12 cellular contexts compared by ENCODE assay signal in the genomic region with DNA sequence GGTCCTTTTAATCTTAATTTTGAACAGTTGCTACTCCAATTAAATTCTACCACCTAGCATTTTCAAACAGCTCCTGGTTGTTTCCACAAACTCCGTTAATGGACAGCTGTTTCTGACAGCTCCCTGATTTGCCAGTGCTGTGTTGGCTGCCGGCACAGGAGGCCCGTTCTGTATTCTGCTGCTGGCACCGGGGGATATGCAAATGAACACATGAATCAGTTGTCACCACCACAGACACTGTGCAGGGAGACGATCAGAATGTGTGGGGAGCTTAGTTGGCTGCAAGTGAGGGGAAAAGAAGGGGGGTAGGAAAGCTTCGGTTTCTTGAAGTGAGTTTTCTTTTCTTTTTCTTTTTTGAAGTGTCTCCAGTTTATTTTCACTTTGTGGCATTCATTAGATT.
DNase-seq lines count a peak whose midpoint lies in the region; ATAC-seq and TF ChIP-seq lines count a peak whose summit lies in the region.
"Had no signal": no experiment of that assay in that cellular context is flagged by ENCODE, and none has a peak within 500 bp of the region (broad histone marks: within the 10 kb centered on the region; RNA-seq: fewer than 3 reads in every experiment).

No MANE protein-coding gene starts in this region.

- H3K36me3 ChIP-seq in stomach smooth muscle (ENCODE audit: control insufficient read depth in 2 of 2, insufficient read depth in 2 of 2, low read length in 2 of 2) = no peaks in the 10 kb centered on the region
- no peaks in the 10 kb centered on the region for H3K36me3 ChIP-seq in esophagus squamous epithelium
- H3K36me3 ChIP-seq in endodermal cell (ENCODE audit: control insufficient read depth, insufficient read depth, low read length) = no peaks in the 10 kb centered on the region

- H3K36me3 Mint-ChIP-seq in endodermal cell (ENCODE audit: low read depth) = no peaks in the 10 kb centered on the region
- H3K36me3 Mint-ChIP-seq: type B pancreatic cell had no signal

- H3K4me3 ChIP-seq in NB4 (ENCODE audit: low read depth, low read length) (no peak overlapping the region), choroid plexus epithelial cell (ENCODE audit: low read depth, low read length) (peak overlapping the region; percentile 24), stomach smooth muscle (ENCODE audit: low read length in 2 of 2) (peak overlapping the region; percentile 69 to 75), esophagus squamous epithelium (peak overlapping the region in 1 of 4 donors; percentile 15), endodermal cell (ENCODE audit: low read length) (no peak overlapping the region)

- TF ChIP-seq POLR2A in NB4 (IDR thresholded peaks at IDR 0.05; ENCODE audit: extremely low read depth, insufficient read length) (no peak), esophagus squamous epithelium (IDR thresholded peaks at IDR 0.05) (no peak)

- H3K27me3 Mint-ChIP-seq in endodermal cell (ENCODE audit: insufficient read depth) = no peaks in the 10 kb centered on the region
- H3K27me3 Mint-ChIP-seq: T-helper 17 cell had no signal

- peak overlapping the region; percentile 21 to 47 for H3K9ac ChIP-seq in stomach smooth muscle (ENCODE audit: low read length in 2 of 2)
- no peak overlapping the region for H3K9ac ChIP-seq in endodermal cell (ENCODE audit: extremely low read depth, low read length, poor library complexity, severe bottlenecking)

- WGBS in esophagus squamous epithelium, 2 donors = 13 to 16% methylated on average over 6 of the region's 6 CpGs
- WGBS in endodermal cell (ENCODE audit: insufficient coverage in 1 of 2, insufficient read length in 1 of 2), 2 experiments = 64 to 69% methylated on average over 4 to 6 of the region's 6 CpGs

- no peaks in the 10 kb centered on the region for H3K9me3 Mint-ChIP-seq in endodermal cell
- H3K9me3 Mint-ChIP-seq: type B pancreatic cell had no signal

- intact Hi-C loops in esophagus squamous epithelium (cut with DNase I) = no loop called here

- H3K27me3 ChIP-seq in stomach smooth muscle (ENCODE audit: control insufficient read depth in 1 of 2, insufficient read depth in 2 of 2, low read length in 2 of 2) = no peaks in the 10 kb centered on the region
- no peaks in the 10 kb centered on the region for H3K27me3 ChIP-seq in esophagus squamous epithelium
- no peaks in the 10 kb centered on the region for H3K27me3 ChIP-seq in endodermal cell (ENCODE audit: control insufficient read depth, insufficient read depth, low read length, poor library complexity, severe bottlenecking)

- H3K4me1 Mint-ChIP-seq in endodermal cell = peaks cover 3% of the 10 kb centered on the region
- H3K4me1 Mint-ChIP-seq: T-helper 17 cell had no signal

- ATAC-seq in GM21619 (IDR thresholded peaks at IDR 0.05; ENCODE audit: unreplicated experiment) (no peak), GM21526 (IDR thresholded peaks at IDR 0.05; ENCODE audit: low FRiP score, unreplicated experiment) (no peak)
- ATAC-seq: T-helper 17 cell had no signal

- H3K9me3 ChIP-seq in stomach smooth muscle (ENCODE audit: control insufficient read depth in 2 of 2, low read length in 2 of 2) = no peaks in the 10 kb centered on the region
- no peaks in the 10 kb centered on the region for H3K9me3 ChIP-seq in esophagus squamous epithelium
- no peaks in the 10 kb centered on the region for H3K9me3 ChIP-seq in endodermal cell (ENCODE audit: control insufficient read depth, low read length)

- peak overlapping the region; percentile 18 for H3K27ac ChIP-seq in stomach smooth muscle (ENCODE audit: low read length)
- no peak overlapping the region for H3K27ac ChIP-seq in esophagus squamous epithelium
- no peak overlapping the region for H3K27ac ChIP-seq in endodermal cell (ENCODE audit: low read depth, low read length)

- H3K27ac Mint-ChIP-seq in endodermal cell = no peak overlapping the region
- H3K27ac Mint-ChIP-seq: T-helper 17 cell, type B pancreatic cell had no signal

- peaks cover 5% of the 10 kb centered on the region for H3K4me1 ChIP-seq in stomach smooth muscle (ENCODE audit: control insufficient read depth, insufficient read depth, low read length)
- no peaks in the 10 kb centered on the region for H3K4me1 ChIP-seq in esophagus squamous epithelium
- H3K4me1 ChIP-seq in endodermal cell (ENCODE audit: control insufficient read depth, insufficient read depth, low read length) = no peaks in the 10 kb centered on the region

- no peak for TF ChIP-seq CTCF in NB4 (IDR thresholded peaks at IDR 0.05; ENCODE audit: low read depth, low read length)
- TF ChIP-seq CTCF in choroid plexus epithelial cell (conservative IDR thresholded peaks at IDR 0.05; ENCODE audit: low read depth, low read length) = no peak
- TF ChIP-seq CTCF in esophagus squamous epithelium (IDR thresholded peaks at IDR 0.05) = no peak
- no peak for TF ChIP-seq CTCF in endodermal cell (conservative IDR thresholded peaks at IDR 0.05)

- no peak overlapping the region for H3K4me3 Mint-ChIP-seq in endodermal cell
- H3K4me3 Mint-ChIP-seq: T-helper 17 cell, type B pancreatic cell had no signal

- DNase-seq in NB4 (ENCODE audit: low read depth) = peak; percentile 50
- peak; percentile 9 for DNase-seq in choroid plexus epithelial cell (ENCODE audit: low read depth)
- peak; percentile 41 for DNase-seq in kidney glomerular epithelial cell (lab: John Stamatoyannopoulos, UW)
- no peak for DNase-seq in esophagus squamous epithelium (lab: John Stamatoyannopoulos, UW)
- no peak for DNase-seq in endodermal cell
- DNase-seq: NCI-H748 treated with DMSO at 0.1 percent for 48 hours; stimulated activated CD4-positive, alpha-beta T cell treated with anti-CD3 and anti-CD28 coated beads, Interleukin-4, amount 100 ng/mL, for 4 hours; T-helper 17 cell had no signal

Comparison
In these comparisons a context has a peak if more than half of its experiments do, and no peak if none do; other contexts are left out.
1. DNase-seq: peak in NB4 (single experiment), choroid plexus epithelial cell (single experiment) and kidney glomerular epithelial cell (single experiment); none in esophagus squamous epithelium (single experiment) and endodermal cell (single experiment).
2. H3K4me3 ChIP-seq: peak in choroid plexus epithelial cell (single experiment) and stomach smooth muscle (2 of 2); none in NB4 (single experiment) and endodermal cell (single experiment).